8 cellular contexts compared by ENCODE assay signal in genomic region chr6:42136508-42137191, GRCh38. TPM values are rescaled to one million over a fixed set of nuclear protein-coding genes. Genes with fewer than 3 reads are reported as not detected.
DNase-seq lines count a peak whose midpoint lies in the region; ATAC-seq and TF ChIP-seq lines count a peak whose summit lies in the region.

No MANE protein-coding gene starts in this region.

- peak overlapping the region; percentile 65 for H3K9ac ChIP-seq in iPS-18a (ENCODE audit: low read length)

- H3K27me3 ChIP-seq in iPS-18a (ENCODE audit: control insufficient read depth, insufficient read depth, low read length): no peaks in the 10 kb centered on the region

- peak overlapping the region; percentile 40 for H3K4me3 ChIP-seq in iPS-18a (ENCODE audit: low read length)

- peaks cover 9% of the 10 kb centered on the region for H3K27me3 Mint-ChIP-seq in IgD-negative memory B cell
- peaks cover 0 to 25% of the 10 kb centered on the region in 2 donors for H3K27me3 Mint-ChIP-seq in effector memory CD8-positive, alpha-beta T cell

- H3K9me3 Mint-ChIP-seq in IgD-negative memory B cell: peaks cover 0 to 1% (median 0%) of the 10 kb centered on the region in 3 donors
- no peaks in the 10 kb centered on the region for H3K9me3 Mint-ChIP-seq in effector memory CD8-positive, alpha-beta T cell

- H3K4me1 Mint-ChIP-seq in IgD-negative memory B cell: peaks cover 15 to 20% (median 19%) of the 10 kb centered on the region in 3 donors
- no peaks in the 10 kb centered on the region for H3K4me1 Mint-ChIP-seq in effector memory CD8-positive, alpha-beta T cell (ENCODE audit: low read depth in 2 of 2)

- H3K36me3 Mint-ChIP-seq in IgD-negative memory B cell: no peaks in the 10 kb centered on the region
- H3K36me3 Mint-ChIP-seq in effector memory CD8-positive, alpha-beta T cell (ENCODE audit: insufficient read depth): no peaks in the 10 kb centered on the region

- peak overlapping the region in 1 of 3 donors; percentile 93 for H3K27ac Mint-ChIP-seq in IgD-negative memory B cell
- no peak overlapping the region for H3K27ac Mint-ChIP-seq in effector memory CD8-positive, alpha-beta T cell

- no peaks in the 10 kb centered on the region for H3K9me3 ChIP-seq in iPS-18a (ENCODE audit: control insufficient read depth, low read depth, low read length)

- peak; percentile 89 for DNase-seq in GM10266 (ENCODE audit: extremely low spot score)
- DNase-seq in activated CD8-positive, alpha-beta memory T cell treated with anti-CD3 and anti-CD28 coated beads, Interleukin-2, amount 50 U/mL, for 48 hours: peak; percentile 74
- DNase-seq in stimulated activated CD8-positive, alpha-beta memory T cell treated with anti-CD3 and anti-CD28 coated beads, Interleukin-4, amount 100 ng/mL, for 48 hours: peak; percentile 65
- no peak for DNase-seq in NK-92 treated with Interleukin-12 subunit alpha and Interleukin-12 subunit beta, amount 100 ng/mL, for 24 hours (lab: John Stamatoyannopoulos, UW)
- DNase-seq in effector memory CD8-positive, alpha-beta T cell: no peak

- H3K36me3 ChIP-seq in iPS-18a (ENCODE audit: control insufficient read depth, low read depth, low read length): peaks cover 3% of the 10 kb centered on the region

- peaks cover 62% of the 10 kb centered on the region for H3K4me1 ChIP-seq in iPS-18a (ENCODE audit: control insufficient read depth, low read depth, low read length)

- peak overlapping the region in 3 of 4 donors; percentile 51 to 92 (median 77) for H3K4me3 Mint-ChIP-seq in IgD-negative memory B cell
- no peak overlapping the region for H3K4me3 Mint-ChIP-seq in effector memory CD8-positive, alpha-beta T cell

- TF ChIP-seq CTCF in GM10266 (IDR thresholded peaks at IDR 0.05; ENCODE audit: control insufficient read depth, insufficient read depth, low read depth, missing control alignments): peak; percentile 53

- ATAC-seq in HG02678 (IDR thresholded peaks at IDR 0.05; ENCODE audit: unreplicated experiment): no peak
- no peak for ATAC-seq in effector memory CD8-positive, alpha-beta T cell (replicated peaks)

- peak overlapping the region; percentile 96 for H3K27ac ChIP-seq in iPS-18a (ENCODE audit: low read length)

RNA-seq across cellular contexts. Expression of gene C6orf132, which starts 5.8 kb away (rescaled TPM):
- not detected for polyA plus RNA-seq in IgD-negative memory B cell

RNA-seq across cellular contexts. Expression of gene GUCA1A, which starts 36.5 kb away (rescaled TPM):
- polyA plus RNA-seq in IgD-negative memory B cell: not detected

RNA-seq across cellular contexts. Expression of gene GUCA1B, which starts 58.1 kb away (rescaled TPM):
- polyA plus RNA-seq in IgD-negative memory B cell: 0.54 TPM

Comparison
In these comparisons a context has a peak if more than half of its experiments do, and no peak if none do; other contexts are left out.
1. DNase-seq: peak in GM10266 (single experiment), activated CD8-positive, alpha-beta memory T cell treated with anti-CD3 and anti-CD28 coated beads, Interleukin-2, amount 50 U/mL, for 48 hours (single experiment) and stimulated activated CD8-positive, alpha-beta memory T cell treated with anti-CD3 and anti-CD28 coated beads, Interleukin-4, amount 100 ng/mL, for 48 hours (single experiment); none in NK-92 treated with Interleukin-12 subunit alpha and Interleukin-12 subunit beta, amount 100 ng/mL, for 24 hours (single experiment) and effector memory CD8-positive, alpha-beta T cell (0 of 3).
2. H3K4me3 Mint-ChIP-seq: peak in IgD-negative memory B cell (3 of 4); none in effector memory CD8-positive, alpha-beta T cell (0 of 2).